ENCODE assay signal across 8 cellular contexts in genomic region chr3:11060500-11061251, GRCh38.
DNase-seq lines count a peak whose midpoint lies in the region; ATAC-seq, FAIRE-seq and TF ChIP-seq lines count a peak whose summit lies in the region.

No MANE protein-coding gene starts in this region.

- no peak for FAIRE-seq in small intestine (lab: Jason Lieb, UNC)

- ATAC-seq in T-cell (replicated peaks in 1 of 4), result peak in 2 of 4 experiments; percentile 33 to 51
- peak; percentile 38 for ATAC-seq in body of pancreas
- no peak for ATAC-seq in HG02759 (IDR thresholded peaks at IDR 0.05; ENCODE audit: unreplicated experiment)

- peaks cover 17 to 26% of the 10 kb centered on the region in 2 donors for H3K27me3 Mint-ChIP-seq in T-cell

- POLR2A ChIA-PET in T-cell (lab: Charles Lee), result no interaction called here

- no peaks in the 10 kb centered on the region for H3K27me3 ChIP-seq in body of pancreas
- no peaks in the 10 kb centered on the region for H3K27me3 ChIP-seq in small intestine (ENCODE audit: control insufficient read depth in 2 of 2, insufficient read depth in 2 of 2, low read length in 2 of 2)

- H3K4me3 Mint-ChIP-seq in T-cell, result no peak overlapping the region

- peaks cover 3 to 4% (median 3%) of the 10 kb centered on the region in 3 donors for H3K4me1 Mint-ChIP-seq in T-cell

- H3K27ac ChIP-seq in body of pancreas (no peak overlapping the region), small intestine (ENCODE audit: low read depth in 1 of 2, low read length in 1 of 2) (no peak overlapping the region)

- no peak overlapping the region for H3K27ac Mint-ChIP-seq in T-cell

- no peaks in the 10 kb centered on the region for H3K36me3 Mint-ChIP-seq in T-cell

- WGBS in body of pancreas, 2 donors, result 17 to 40% methylated on average over 6 to 34 of the region's 35 CpGs
- whole genome bisulfite sequencing in small intestine, 3 donors, result 17 to 22% (median 22%) methylated on average over 33 to 35 of the region's 35 CpGs

- CTCF ChIA-PET in T-cell (lab: Charles Lee), result interaction anchor here in 1 of 2 donors (1.1 kb wide), 1 partner anchor 53 kb away, joined by 3 read pairs; no protein-coding TSS in a partner anchor

- H3K4me1 ChIP-seq in body of pancreas, result peaks cover 7% of the 10 kb centered on the region
- no peaks in the 10 kb centered on the region for H3K4me1 ChIP-seq in small intestine (ENCODE audit: control insufficient read depth in 2 of 2, insufficient read depth in 1 of 2, low read depth in 1 of 2, low read length in 1 of 2)

- no peak for TF ChIP-seq POLR2A in body of pancreas (IDR thresholded peaks at IDR 0.05)

- H3K9me3 ChIP-seq in body of pancreas, result peaks cover 0 to 5% (median 0%) of the 10 kb centered on the region in 3 donors
- H3K9me3 ChIP-seq in small intestine (ENCODE audit: control insufficient read depth, low read depth), result no peaks in the 10 kb centered on the region

- intact Hi-C loops in body of pancreas (cut with DNase I), result loop anchor here (5.0 kb wide), 1 partner anchor 303 kb away; no protein-coding TSS in a partner anchor

- H3K9me3 Mint-ChIP-seq in T-cell, result peaks cover 0 to 5% (median 3%) of the 10 kb centered on the region in 3 donors

- TF ChIP-seq CTCF in body of pancreas (IDR thresholded peaks at IDR 0.05), result peak; percentile 39 to 78 (median 58)

- no peak overlapping the region for H3K4me3 ChIP-seq in body of pancreas
- H3K4me3 ChIP-seq in small intestine (ENCODE audit: low read depth in 1 of 2, low read length in 2 of 2), result no peak overlapping the region

- no peaks in the 10 kb centered on the region for H3K36me3 ChIP-seq in body of pancreas (replicated peaks in 1 of 2; ENCODE audit: insufficient read depth in 1 of 2, low read depth in 2 of 2)
- no peaks in the 10 kb centered on the region for H3K36me3 ChIP-seq in small intestine (ENCODE audit: control insufficient read depth in 2 of 2, insufficient read depth in 2 of 2, low read length in 2 of 2)

- DNase-seq in GDM1 (lab: John Stamatoyannopoulos, UW) (peak; percentile 13), Kasumi-1 (lab: John Stamatoyannopoulos, UW) (peak; percentile 52 to 62), T-cell (peak in 23 of 34 experiments; percentile 1 to 34 (median 10)), body of pancreas (peak; percentile 44 to 69 (median 54)), iPS-NIHi11 (ENCODE audit: low spot score) (peak; percentile 87), small intestine (peak; percentile 38), NCI-H1048 (lab: John Stamatoyannopoulos, UW) (no peak)
